In the genomic region with DNA sequence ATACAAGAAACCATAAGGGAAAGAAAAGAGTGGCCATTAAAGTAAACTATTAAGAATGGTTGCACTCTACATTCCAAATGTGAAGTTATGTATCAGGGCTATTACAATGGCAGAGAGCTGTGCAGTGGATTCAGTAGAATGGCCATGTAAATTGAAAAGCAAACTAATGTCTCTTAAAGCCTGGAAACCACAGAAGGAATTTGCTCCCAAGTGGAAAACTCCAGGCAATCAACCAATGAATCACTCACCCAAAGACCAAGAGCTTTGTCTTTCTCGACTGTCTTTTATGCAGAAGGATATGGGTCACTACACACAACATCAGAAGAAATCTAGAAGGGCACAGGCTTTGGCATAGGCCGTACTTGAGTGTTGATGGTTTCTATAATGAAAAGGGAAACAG, we compare ENCODE assay signal across 16 cellular contexts.
A peak's percentile ranks its signal among the peaks of the same experiment; 100 is the strongest.
DNase-seq lines count a peak whose midpoint lies in the region; ATAC-seq and TF ChIP-seq lines count a peak whose summit lies in the region.
"Had no signal": no experiment of that assay in that cellular context is flagged by ENCODE, and none has a peak within 500 bp of the region (broad histone marks: within the 10 kb centered on the region; RNA-seq: fewer than 3 reads in every experiment).

No MANE protein-coding gene starts in this region.

- no peaks in the 10 kb centered on the region for H3K36me3 ChIP-seq in IMR-90 (ENCODE audit: control insufficient read depth, insufficient read depth, low read length)
- H3K36me3 ChIP-seq: HAP-1, upper lobe of left lung had no signal

- H3K4me1 ChIP-seq in IMR-90 (ENCODE audit: control insufficient read depth, insufficient read depth, low read length) = peaks cover 3% of the 10 kb centered on the region
- H3K4me1 ChIP-seq: HAP-1, upper lobe of left lung had no signal

- no peak overlapping the region for H3K27ac Mint-ChIP-seq in activated naive CD8-positive, alpha-beta T cell treated with anti-CD3 and anti-CD28 coated beads, Interleukin-2, amount 50 U/mL, for 24 hours
- H3K27ac Mint-ChIP-seq: stimulated activated effector memory CD8-positive, alpha-beta T cell treated with anti-CD3 and anti-CD28 coated beads, Interleukin-12 subunit alpha, Interleukin-12 subunit beta, amount 100 ng/mL, for 72 hours had no signal

- no peak for TF ChIP-seq RAD21 in IMR-90 (IDR thresholded peaks at IDR 0.05; ENCODE audit: low read length)

- dilution Hi-C loops in IMR-90 (cut with HindIII; ENCODE audit: low sequenced_read_pairs, unreplicated experiment) = no loop called here

- no peak overlapping the region for H2AK9ac ChIP-seq in IMR-90 (replicated peaks; ENCODE audit: low read depth, low read length, poor library complexity)

- ATAC-seq in IMR-90 (ENCODE audit: low read depth) (peak; percentile 34; the same call in 1 of the 2 replicates), HG03135 (IDR thresholded peaks at IDR 0.05; ENCODE audit: unreplicated experiment) (no peak)
- no peak for ATAC-seq in activated naive CD8-positive, alpha-beta T cell treated with anti-CD3 and anti-CD28 coated beads, Interleukin-2, amount 50 U/mL, for 24 hours
- ATAC-seq: stimulated activated effector memory CD8-positive, alpha-beta T cell treated with anti-CD3 and anti-CD28 coated beads, Interleukin-12 subunit alpha, Interleukin-12 subunit beta, amount 100 ng/mL, for 72 hours had no signal

- no peak overlapping the region for H2AFZ ChIP-seq in IMR-90 (replicated peaks; ENCODE audit: low read length, poor library complexity)

- no peaks in the 10 kb centered on the region for H4K20me1 ChIP-seq in IMR-90 (ENCODE audit: insufficient read depth, low read length)

- no CpG with 5 or more reads among the region's 2 CpGs for WGBS in IMR-90 (ENCODE audit: extremely low coverage in 2 of 2, insufficient read length in 1 of 2), 2 experiments

- no peaks in the 10 kb centered on the region for H3K9me3 ChIP-seq in IMR-90 (ENCODE audit: control insufficient read depth, insufficient read depth, low read length)
- H3K9me3 ChIP-seq: HAP-1, SK-N-SH, upper lobe of left lung had no signal

- no peak overlapping the region for H4K8ac ChIP-seq in IMR-90 (ENCODE audit: low read depth in 2 of 2, low read length in 2 of 2)

- no peak overlapping the region for H2AK5ac ChIP-seq in IMR-90 (ENCODE audit: low read depth, low read length)

- BruUV-seq in IMR-90 (replicated peaks; lab: Mats Ljungman, UMichigan) = no TSS peak

- peak; percentile 54 for DNase-seq in AG10803 (ENCODE audit: low read depth)
- DNase-seq in IMR-90 = peak; percentile 73
- DNase-seq in choroid plexus epithelial cell (ENCODE audit: low read depth) = peak; percentile 30
- DNase-seq in left kidney (ENCODE audit: low read depth, low spot score) = peak; percentile 72
- DNase-seq in NCI-H2171 treated with DMSO at 0.1 percent for 48 hours (lab: John Stamatoyannopoulos, UW) = no peak
- no peak for DNase-seq in HuH-7 (ENCODE audit: low spot score)
- no peak for DNase-seq in activated naive CD8-positive, alpha-beta T cell treated with anti-CD3 and anti-CD28 coated beads, Interleukin-2, amount 50 U/mL, for 24 hours
- DNase-seq: activated gamma-delta T cell, KG1, NCI-H1436, OCI-M1, SK-N-SH, upper lobe of left lung had no signal

- H3K4me3 ChIP-seq in AG10803 (ENCODE audit: low read length) (no peak overlapping the region), IMR-90 (ENCODE audit: insufficient read depth, low read depth, low read length) (no peak overlapping the region), choroid plexus epithelial cell (ENCODE audit: low read depth, low read length) (no peak overlapping the region)
- H3K4me3 ChIP-seq: HAP-1, upper lobe of left lung had no signal

- in situ Hi-C loops in IMR-90 (cut with MboI; ENCODE audit: low sequenced_read_pairs) = no loop called here

- no peak overlapping the region for H3K18ac ChIP-seq in IMR-90 (ENCODE audit: low read depth, low read length)

- H3K4me1 Mint-ChIP-seq in activated naive CD8-positive, alpha-beta T cell treated with anti-CD3 and anti-CD28 coated beads, Interleukin-2, amount 50 U/mL, for 24 hours = no peaks in the 10 kb centered on the region
- H3K4me1 Mint-ChIP-seq: stimulated activated effector memory CD8-positive, alpha-beta T cell treated with anti-CD3 and anti-CD28 coated beads, Interleukin-12 subunit alpha, Interleukin-12 subunit beta, amount 100 ng/mL, for 72 hours had no signal

- no peak overlapping the region for H3K9ac ChIP-seq in IMR-90 (ENCODE audit: low read depth, low read length)
- H3K9ac ChIP-seq: SK-N-SH had no signal

- CTCF ChIA-PET in IMR-90 (lab: Yijun Ruan, JAX) = interaction anchor here (0.6 kb wide), 1 partner anchor 732 kb away, joined by 3 read pairs; no protein-coding TSS in a partner anchor

- H3K9me1 ChIP-seq in IMR-90 (ENCODE audit: insufficient read depth, low read length) = no peaks in the 10 kb centered on the region; the same call in 1 of the 2 replicates

- H3K56ac ChIP-seq in IMR-90 (ENCODE audit: extremely low read depth, insufficient read depth, low read length) = no peak overlapping the region

- no peak overlapping the region for H2BK120ac ChIP-seq in IMR-90 (ENCODE audit: low read depth, low read length)

- H3K27me3 ChIP-seq in IMR-90 (ENCODE audit: control insufficient read depth, insufficient read depth, low read length) = no peaks in the 10 kb centered on the region
- H3K27me3 ChIP-seq: upper lobe of left lung had no signal

- no peaks in the 10 kb centered on the region for H3K9me3 Mint-ChIP-seq in activated naive CD8-positive, alpha-beta T cell treated with anti-CD3 and anti-CD28 coated beads, Interleukin-2, amount 50 U/mL, for 24 hours
- H3K9me3 Mint-ChIP-seq: stimulated activated effector memory CD8-positive, alpha-beta T cell treated with anti-CD3 and anti-CD28 coated beads, Interleukin-12 subunit alpha, Interleukin-12 subunit beta, amount 100 ng/mL, for 72 hours had no signal

- POLR2A ChIA-PET in IMR-90 (lab: Charles Lee; ENCODE audit: unreplicated experiment) = no interaction called here

- H3K27ac ChIP-seq in IMR-90 (ENCODE audit: insufficient read depth, low read length) = no peak overlapping the region
- H3K27ac ChIP-seq: upper lobe of left lung had no signal

- no peaks in the 10 kb centered on the region for H3K36me3 Mint-ChIP-seq in activated naive CD8-positive, alpha-beta T cell treated with anti-CD3 and anti-CD28 coated beads, Interleukin-2, amount 50 U/mL, for 24 hours (ENCODE audit: low read depth)
- H3K36me3 Mint-ChIP-seq: stimulated activated effector memory CD8-positive, alpha-beta T cell treated with anti-CD3 and anti-CD28 coated beads, Interleukin-12 subunit alpha, Interleukin-12 subunit beta, amount 100 ng/mL, for 72 hours had no signal

- no peak overlapping the region for H3K14ac ChIP-seq in IMR-90 (replicated peaks; ENCODE audit: low read depth, low read length)

- TF ChIP-seq POLR2A in IMR-90 (IDR thresholded peaks at IDR 0.05; ENCODE audit: low read depth, low read length) = no peak

- no peak overlapping the region for H2BK20ac ChIP-seq in IMR-90 (ENCODE audit: low read depth, low read length)

- H3K4me2 ChIP-seq in IMR-90 (ENCODE audit: low read depth, low read length) = no peak overlapping the region
- H3K4me2 ChIP-seq: SK-N-SH had no signal

- H4K91ac ChIP-seq in IMR-90 (ENCODE audit: insufficient read depth, low read depth, low read length) = no peak overlapping the region

- TF ChIP-seq CTCF in AG10803 (conservative IDR thresholded peaks at IDR 0.05; ENCODE audit: low read length) = no peak
- TF ChIP-seq CTCF in IMR-90 (conservative IDR thresholded peaks at IDR 0.05; ENCODE audit: low read depth, low read length) = no peak
- TF ChIP-seq CTCF in choroid plexus epithelial cell (conservative IDR thresholded peaks at IDR 0.05; ENCODE audit: low read depth, low read length) = no peak

- H3K27me3 Mint-ChIP-seq in activated naive CD8-positive, alpha-beta T cell treated with anti-CD3 and anti-CD28 coated beads, Interleukin-2, amount 50 U/mL, for 24 hours = no peaks in the 10 kb centered on the region

- H2BK5ac ChIP-seq in IMR-90 (ENCODE audit: low read depth, low read length, poor library complexity, severe bottlenecking) = no peak overlapping the region

- no peak overlapping the region for H3K4ac ChIP-seq in IMR-90 (ENCODE audit: low read depth, low read length)

- no peak overlapping the region for H2BK15ac ChIP-seq in IMR-90 (ENCODE audit: low read depth, low read length)

- no peak overlapping the region for H4K5ac ChIP-seq in IMR-90 (ENCODE audit: low read depth, low read length)

- H3K4me3 Mint-ChIP-seq in activated naive CD8-positive, alpha-beta T cell treated with anti-CD3 and anti-CD28 coated beads, Interleukin-2, amount 50 U/mL, for 24 hours = no peak overlapping the region
- H3K4me3 Mint-ChIP-seq: stimulated activated effector memory CD8-positive, alpha-beta T cell treated with anti-CD3 and anti-CD28 coated beads, Interleukin-12 subunit alpha, Interleukin-12 subunit beta, amount 100 ng/mL, for 72 hours had no signal

- no peak overlapping the region for H3K23ac ChIP-seq in IMR-90 (ENCODE audit: low read depth, low read length)

- no peaks in the 10 kb centered on the region for H3K79me1 ChIP-seq in IMR-90 (ENCODE audit: low read depth in 1 of 2, low read length in 2 of 2)

- intact Hi-C loops in IMR-90 (cut with micrococcal nuclease) = no loop called here

TF ChIP-seq in IMR-90, 13 proteins besides CTCF, POLR2A, EP300 and RAD21:
- TF ChIP-seq, protein P1, sequence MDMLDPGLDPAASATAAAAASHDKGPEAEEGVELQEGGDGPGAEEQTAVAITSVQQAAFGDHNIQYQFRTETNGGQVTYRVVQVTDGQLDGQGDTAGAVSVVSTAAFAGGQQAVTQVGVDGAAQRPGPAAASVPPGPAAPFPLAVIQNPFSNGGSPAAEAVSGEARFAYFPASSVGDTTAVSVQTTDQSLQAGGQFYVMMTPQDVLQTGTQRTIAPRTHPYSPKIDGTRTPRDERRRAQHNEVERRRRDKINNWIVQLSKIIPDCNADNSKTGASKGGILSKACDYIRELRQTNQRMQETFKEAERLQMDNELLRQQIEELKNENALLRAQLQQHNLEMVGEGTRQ (IDR thresholded peaks at IDR 0.05; ENCODE audit: low read depth, low read length) = no peak
- TF ChIP-seq NFE2L2 (IDR thresholded peaks at IDR 0.05; ENCODE audit: low read depth, low read length) = no peak
- TF ChIP-seq MAZ (IDR thresholded peaks at IDR 0.05; ENCODE audit: borderline replicate concordance, low read depth, low read length) = no peak
- TF ChIP-seq CHD1 (IDR thresholded peaks at IDR 0.05; ENCODE audit: low read depth, low read length) = no peak

Comparison
In these comparisons a context has a peak if more than half of its experiments do, and no peak if none do; other contexts are left out.
1. DNase-seq: peak in AG10803 (single experiment), IMR-90 (single experiment), choroid plexus epithelial cell (single experiment) and left kidney (single experiment); none in NCI-H2171 treated with DMSO at 0.1 percent for 48 hours (single experiment), HuH-7 (single experiment) and activated naive CD8-positive, alpha-beta T cell treated with anti-CD3 and anti-CD28 coated beads, Interleukin-2, amount 50 U/mL, for 24 hours (single experiment).